In the genomic region with DNA sequence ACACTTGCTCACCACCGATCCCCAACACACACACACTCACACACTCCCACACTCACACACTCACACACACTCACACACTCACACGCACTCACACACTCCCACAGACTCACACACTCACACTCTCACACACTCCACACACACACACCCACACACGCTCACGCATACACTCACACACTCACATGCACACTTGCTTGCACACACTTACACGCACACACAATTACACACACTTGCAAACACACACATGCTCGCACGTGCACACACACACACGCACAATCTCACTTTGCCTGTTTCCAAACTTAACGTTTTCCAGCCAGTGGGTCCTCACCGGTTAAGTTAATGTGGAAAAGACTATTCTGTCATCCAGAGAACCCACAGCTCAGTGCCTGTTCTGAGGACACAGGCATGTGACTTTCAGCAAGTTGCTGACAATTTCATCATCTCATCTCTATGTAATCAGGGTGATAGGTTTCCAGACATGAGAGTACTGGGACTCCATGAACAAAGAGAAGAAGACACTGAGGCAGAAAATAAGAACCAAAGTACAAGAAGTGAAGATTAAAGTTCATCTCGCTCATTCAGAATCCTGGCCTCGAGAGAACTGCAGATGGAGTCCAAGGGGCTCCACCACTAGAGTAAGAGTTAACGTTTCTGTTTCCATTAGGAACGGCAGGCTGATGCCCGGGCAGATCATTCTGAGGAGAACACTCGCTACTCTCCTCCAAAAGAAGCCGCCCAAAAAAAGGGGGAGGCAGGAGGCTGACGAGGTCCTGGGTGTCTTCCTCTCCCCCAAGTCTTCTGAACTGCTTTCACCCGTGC, we compare ENCODE assay signal across 2 cellular contexts.
TF ChIP-seq lines count a peak whose summit lies in the region.

No MANE protein-coding gene starts in this region.

TF ChIP-seq in HCT116, 20 proteins besides CTCF, POLR2A, EP300 and RAD21:
- peak; percentile 84 for TF ChIP-seq CEBPB (IDR thresholded peaks at IDR 0.05; ENCODE audit: low read depth)
- no peak for TF ChIP-seq EZH2phosphoT487 (IDR thresholded peaks at IDR 0.05; ENCODE audit: borderline replicate concordance)
- no peak for TF ChIP-seq YY1 (IDR thresholded peaks at IDR 0.05; ENCODE audit: extremely low read depth, insufficient replicate concordance, low read depth, low read length)
- TF ChIP-seq, protein P1, sequence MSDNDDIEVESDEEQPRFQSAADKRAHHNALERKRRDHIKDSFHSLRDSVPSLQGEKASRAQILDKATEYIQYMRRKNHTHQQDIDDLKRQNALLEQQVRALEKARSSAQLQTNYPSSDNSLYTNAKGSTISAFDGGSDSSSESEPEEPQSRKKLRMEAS (IDR thresholded peaks at IDR 0.05) = peak; percentile 53; the same call in 1 of the 2 replicates

TF ChIP-seq in H1, 55 proteins besides CTCF, POLR2A, EP300 and RAD21:
- TF ChIP-seq SAP30 (IDR thresholded peaks at IDR 0.05; ENCODE audit: insufficient read depth, insufficient replicate concordance, low read length) (no peak), KDM4A (IDR thresholded peaks at IDR 0.05; ENCODE audit: low read depth, low read length, severe bottlenecking) (no peak)
